In the genomic region with DNA sequence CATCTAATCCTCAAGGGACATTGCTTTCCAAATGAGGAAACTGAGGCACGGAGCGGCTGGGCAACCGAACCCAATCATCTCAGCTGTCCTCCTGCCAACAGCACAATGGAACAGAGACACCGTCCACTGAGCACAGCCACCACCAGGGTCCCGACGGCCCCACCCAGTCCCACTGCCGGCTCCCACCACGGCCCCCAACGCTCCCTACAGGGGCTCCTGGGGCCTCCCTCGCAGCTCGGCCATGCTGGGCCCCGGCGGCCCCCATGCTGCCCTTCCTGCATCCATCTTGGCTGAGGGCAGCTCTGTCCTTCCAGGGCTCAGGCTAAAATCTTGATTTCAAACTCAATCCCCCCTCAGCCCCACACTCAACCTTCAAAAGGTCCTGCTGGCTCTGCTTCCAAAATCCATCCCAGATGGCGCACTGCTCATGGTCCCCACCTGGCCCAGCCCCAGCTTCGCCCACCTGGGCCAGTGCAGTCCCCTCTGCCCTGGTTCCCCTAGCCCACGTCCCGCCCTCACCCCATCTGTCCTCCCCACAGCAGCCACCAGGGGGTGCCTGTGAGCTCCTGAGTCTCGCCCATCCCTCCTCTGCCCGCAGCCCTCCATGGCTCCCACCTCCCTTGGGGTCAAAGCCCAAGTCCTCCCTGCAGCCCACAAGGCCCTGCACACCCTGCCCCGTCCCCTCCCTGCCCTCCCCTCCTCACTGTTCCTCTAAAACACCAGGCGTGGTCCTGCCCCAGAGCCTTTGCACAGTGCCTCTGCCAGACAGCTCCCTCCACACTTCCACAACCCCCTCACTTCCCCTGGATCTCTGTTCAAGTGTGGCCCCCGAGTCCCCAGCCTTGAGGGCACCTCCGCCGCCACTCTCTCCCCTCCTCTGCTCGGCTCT, we compare ENCODE assay signal across 8 cellular contexts. TPM values are rescaled to one million over a fixed set of nuclear protein-coding genes. Genes with fewer than 3 reads are reported as not detected.
A peak's percentile ranks its signal among the peaks of the same experiment; 100 is the strongest.
DNase-seq lines count a peak whose midpoint lies in the region; ATAC-seq, FAIRE-seq and TF ChIP-seq lines count a peak whose summit lies in the region.

No MANE protein-coding gene starts in this region.

- no peak overlapping the region for H3K4me3 Mint-ChIP-seq in activated T-helper 1 cell treated with anti-CD3 and anti-CD28 coated beads, Interleukin-12 subunit alpha, Interleukin-12 subunit beta, Interleukin-2, Interleukin-4 antibody, amounts not matched to agents 30 ng/mL and 10 ng/mL and 1 ng/mL, durations not matched to agents 14 hours and 24 hours and 36 hours

- intact Hi-C loops in activated T-helper 1 cell treated with anti-CD3 and anti-CD28 coated beads, Interleukin-12 subunit alpha, Interleukin-12 subunit beta, Interleukin-2, Interleukin-4 antibody, amounts not matched to agents 30 ng/mL and 10 ng/mL and 1 ng/mL, durations not matched to agents 14 hours and 24 hours and 36 hours (cut with micrococcal nuclease) = no loop called here

- no peaks in the 10 kb centered on the region for H3K27me3 Mint-ChIP-seq in activated T-helper 1 cell treated with anti-CD3 and anti-CD28 coated beads, Interleukin-12 subunit alpha, Interleukin-12 subunit beta, Interleukin-2, Interleukin-4 antibody, amounts not matched to agents 30 ng/mL and 10 ng/mL and 1 ng/mL, durations not matched to agents 14 hours and 24 hours and 36 hours (ENCODE audit: insufficient read depth)

- H3K36me3 Mint-ChIP-seq in activated T-helper 1 cell treated with anti-CD3 and anti-CD28 coated beads, Interleukin-12 subunit alpha, Interleukin-12 subunit beta, Interleukin-2, Interleukin-4 antibody, amounts not matched to agents 30 ng/mL and 10 ng/mL and 1 ng/mL, durations not matched to agents 14 hours and 24 hours and 36 hours (ENCODE audit: low read depth) = peaks cover 11% of the 10 kb centered on the region

- H3K9me3 Mint-ChIP-seq in activated T-helper 1 cell treated with anti-CD3 and anti-CD28 coated beads, Interleukin-12 subunit alpha, Interleukin-12 subunit beta, Interleukin-2, Interleukin-4 antibody, amounts not matched to agents 30 ng/mL and 10 ng/mL and 1 ng/mL, durations not matched to agents 14 hours and 24 hours and 36 hours = peaks cover 10% of the 10 kb centered on the region

- peaks cover 25% of the 10 kb centered on the region for H3K4me1 Mint-ChIP-seq in activated T-helper 1 cell treated with anti-CD3 and anti-CD28 coated beads, Interleukin-12 subunit alpha, Interleukin-12 subunit beta, Interleukin-2, Interleukin-4 antibody, amounts not matched to agents 30 ng/mL and 10 ng/mL and 1 ng/mL, durations not matched to agents 14 hours and 24 hours and 36 hours (ENCODE audit: low read depth)

- ATAC-seq in GM21360 (IDR thresholded peaks at IDR 0.05; ENCODE audit: unreplicated experiment) (no peak), HG03442 (IDR thresholded peaks at IDR 0.05; ENCODE audit: unreplicated experiment) (no peak)

- H3K27ac Mint-ChIP-seq in activated T-helper 1 cell treated with anti-CD3 and anti-CD28 coated beads, Interleukin-12 subunit alpha, Interleukin-12 subunit beta, Interleukin-2, Interleukin-4 antibody, amounts not matched to agents 30 ng/mL and 10 ng/mL and 1 ng/mL, durations not matched to agents 14 hours and 24 hours and 36 hours = no peak overlapping the region

- no peak for FAIRE-seq in H54 (lab: Jason Lieb, UNC)

- DNase-seq in activated T-helper 1 cell treated with Interleukin-2 at 50 U/mL for 16 hours (ENCODE audit: low read depth) = peak; percentile 23
- DNase-seq in activated T-helper 1 cell treated with anti-CD3 and anti-CD28 coated beads, Interleukin-12 subunit alpha, Interleukin-12 subunit beta, Interleukin-2, Interleukin-4 antibody, amounts not matched to agents 30 ng/mL and 10 ng/mL and 1 ng/mL, durations not matched to agents 14 hours and 24 hours and 36 hours (ENCODE audit: low spot score) = no peak
- peak; percentile 26 for DNase-seq in activated T-helper 9 cell treated with anti-CD3 and anti-CD28 coated beads, Interleukin-2, amount 50 U/mL, for 16 hours (ENCODE audit: low read depth)
- DNase-seq in hepatic stellate cell (ENCODE audit: low spot score) = peak; percentile 53
- DNase-seq in stimulated activated CD8-positive, alpha-beta memory T cell treated with anti-CD3 and anti-CD28 coated beads, Interleukin-7, amount 100 ng/mL, for 24 hours (ENCODE audit: low read depth) = peak; percentile 26
- DNase-seq in H54 (ENCODE audit: insufficient read length, low spot score) = no peak

- TF ChIP-seq POLR2A in H54 (IDR thresholded peaks at IDR 0.05; ENCODE audit: low read depth, low read length) = no peak

RNA-seq across cellular contexts. Expression of a gene that starts 7.9 kb away (rescaled TPM):
- 24.5 and 28.0 TPM in 2 replicates for total RNA-seq in activated T-helper 1 cell treated with anti-CD3 and anti-CD28 coated beads, Interleukin-12 subunit alpha, Interleukin-12 subunit beta, Interleukin-2, Interleukin-4 antibody, amounts not matched to agents 30 ng/mL and 10 ng/mL and 1 ng/mL, durations not matched to agents 14 hours and 24 hours and 36 hours

RNA-seq across cellular contexts. Expression of a gene that starts 15.8 kb away (rescaled TPM):
- total RNA-seq in activated T-helper 1 cell treated with anti-CD3 and anti-CD28 coated beads, Interleukin-12 subunit alpha, Interleukin-12 subunit beta, Interleukin-2, Interleukin-4 antibody, amounts not matched to agents 30 ng/mL and 10 ng/mL and 1 ng/mL, durations not matched to agents 14 hours and 24 hours and 36 hours = 0.08 TPM in 1 of 2 replicates, not detected in the other

Comparison
In these comparisons a context has a peak if more than half of its experiments do, and no peak if none do; other contexts are left out.
1. DNase-seq: peak in activated T-helper 1 cell treated with Interleukin-2 at 50 U/mL for 16 hours (single experiment), activated T-helper 9 cell treated with anti-CD3 and anti-CD28 coated beads, Interleukin-2, amount 50 U/mL, for 16 hours (single experiment), hepatic stellate cell (single experiment) and stimulated activated CD8-positive, alpha-beta memory T cell treated with anti-CD3 and anti-CD28 coated beads, Interleukin-7, amount 100 ng/mL, for 24 hours (single experiment); none in activated T-helper 1 cell treated with anti-CD3 and anti-CD28 coated beads, Interleukin-12 subunit alpha, Interleukin-12 subunit beta, Interleukin-2, Interleukin-4 antibody, amounts not matched to agents 30 ng/mL and 10 ng/mL and 1 ng/mL, durations not matched to agents 14 hours and 24 hours and 36 hours (single experiment) and H54 (single experiment).